ENCODE assay signal across 12 cellular contexts in genomic region chr12:131282292-131283080, GRCh38.
"Had no signal": no experiment of that assay in that cellular context is flagged by ENCODE, and none has a peak within 500 bp of the region (broad histone marks: within the 10 kb centered on the region; RNA-seq: fewer than 3 reads in every experiment).

No MANE protein-coding gene starts in this region.

- H3K9me3 ChIP-seq: colonic mucosa, esophagus squamous epithelium, tibial nerve had no signal

- H3K36me3 ChIP-seq: colonic mucosa, esophagus squamous epithelium, tibial nerve had no signal

- DNase-seq: activated CD4-positive, alpha-beta T cell treated with anti-CD3 and anti-CD28 coated beads for 4 hours; activated CD8-positive, alpha-beta T cell treated with anti-CD3 and anti-CD28 coated beads, Interleukin-2, amount 10 ng/mL, durations not matched to agents 7 days and 5 days; activated gamma-delta T cell treated with Interleukin-2 at 50 U/mL for 16 hours; activated naive CD8-positive, alpha-beta T cell treated with anti-CD3 and anti-CD28 coated beads for 36 hours; colonic mucosa; esophagus squamous epithelium; foreskin fibroblast; glutamatergic neuron; immature natural killer cell; left cardiac atrium; T-helper 9 cell had no signal

- H3K4me3 ChIP-seq: colonic mucosa, esophagus squamous epithelium, tibial nerve had no signal

- H3K4me1 ChIP-seq: colonic mucosa, esophagus squamous epithelium, tibial nerve had no signal

- H3K27me3 ChIP-seq: colonic mucosa had no signal

- ATAC-seq: activated CD8-positive, alpha-beta T cell treated with anti-CD3 and anti-CD28 coated beads, Interleukin-2, amount 10 ng/mL, durations not matched to agents 7 days and 5 days; left cardiac atrium had no signal

- H3K27ac ChIP-seq: colonic mucosa, esophagus squamous epithelium, tibial nerve had no signal
